Comparison of ENCODE assay signal across 34 cellular contexts in the genomic region with DNA sequence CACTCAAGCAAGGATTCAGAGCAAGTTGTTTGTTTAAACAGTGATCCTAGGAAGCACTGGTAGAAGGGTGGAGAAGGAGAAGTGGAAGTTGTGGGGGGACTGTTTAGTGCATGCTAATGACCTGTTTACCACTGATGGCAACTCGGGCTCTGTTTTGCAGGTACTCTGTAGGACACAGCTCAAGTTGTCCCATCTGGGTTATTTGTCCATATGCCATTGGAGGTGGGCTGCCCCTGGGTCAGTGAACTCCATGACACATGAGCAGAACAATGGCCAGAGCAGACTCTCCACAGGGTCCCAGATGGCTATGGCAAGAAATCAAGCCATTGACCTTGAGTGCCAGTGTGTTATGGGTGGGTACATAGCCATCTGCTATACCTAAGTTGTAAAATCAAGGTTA.
"Had no signal": no experiment of that assay in that cellular context is flagged by ENCODE, and none has a peak within 500 bp of the region (broad histone marks: within the 10 kb centered on the region; RNA-seq: fewer than 3 reads in every experiment).

No MANE protein-coding gene starts in this region.

- DNase-seq: Karpas-422, Kasumi-1, MG63, MM.1S, MV-4-11, NCI-H1048, NCI-H1092, NCI-H1092 treated with DMSO at 0.1 percent for 48 hours, NCI-H1105, NCI-H1105 treated with DMSO at 0.1 percent for 48 hours, NCI-H1417, NCI-H1417 treated with DMSO at 0.1 percent for 48 hours, NCI-H1436, NCI-H1436 treated with DMSO at 0.1 percent for 48 hours, NCI-H146, NCI-H1694, NCI-H1694 treated with DMSO at 0.1 percent for 48 hours, NCI-H187, NCI-H187 treated with DMSO at 0.1 percent for 48 hours, NCI-H1930, NCI-H2029, NCI-H2029 treated with DMSO at 0.1 percent for 48 hours, NCI-H2081, NCI-H2081 treated with DMSO at 0.1 percent for 48 hours, NCI-H2107, NCI-H2171, NCI-H2171 treated with DMSO at 0.1 percent for 48 hours, NCI-H2227 treated with DMSO at 0.1 percent for 48 hours, NCI-H226, NCI-H345, NCI-H446 treated with DMSO at 0.1 percent for 48 hours, NCI-H510A, NCI-H510A treated with DMSO at 0.1 percent for 48 hours, NCI-H524 had no signal

- H3K4me3 ChIP-seq: MG63 had no signal

- H3K9me3 ChIP-seq: MG63 had no signal

- H3K36me3 ChIP-seq: MG63 had no signal

- H3K27me3 ChIP-seq: MG63 had no signal
